1 cellular context compared by ENCODE assay signal in the genomic region with DNA sequence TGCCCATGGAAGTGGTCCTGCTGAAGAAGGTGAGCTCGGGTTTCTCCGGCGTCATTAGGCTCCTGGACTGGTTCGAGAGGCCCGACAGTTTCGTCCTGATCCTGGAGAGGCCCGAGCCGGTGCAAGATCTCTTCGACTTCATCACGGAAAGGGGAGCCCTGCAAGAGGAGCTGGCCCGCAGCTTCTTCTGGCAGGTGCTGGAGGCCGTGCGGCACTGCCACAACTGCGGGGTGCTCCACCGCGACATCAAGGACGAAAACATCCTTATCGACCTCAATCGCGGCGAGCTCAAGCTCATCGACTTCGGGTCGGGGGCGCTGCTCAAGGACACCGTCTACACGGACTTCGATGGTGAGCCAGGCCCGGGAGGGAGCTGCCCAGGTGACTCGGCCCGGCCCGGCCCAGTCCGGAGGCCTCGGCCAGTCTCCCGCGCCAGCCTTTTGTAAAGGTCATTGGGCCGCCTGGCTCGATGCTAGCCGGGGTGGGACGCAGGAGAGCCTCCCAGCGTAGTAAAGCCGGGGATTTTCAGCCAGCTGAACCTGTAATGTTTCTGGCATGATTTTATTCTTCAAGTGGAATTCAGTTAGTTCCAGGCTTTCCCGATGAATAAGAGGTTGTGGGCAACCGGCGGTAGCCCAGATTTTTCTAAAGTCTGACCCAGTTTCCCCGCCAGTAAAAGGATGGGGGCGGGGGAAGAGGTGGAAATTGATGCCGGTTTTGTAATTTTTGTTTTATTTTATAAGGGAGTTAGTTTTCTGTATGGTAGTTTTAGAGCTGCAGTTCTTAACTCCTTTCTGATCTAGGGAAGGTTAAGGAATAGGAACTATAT.
TF ChIP-seq lines count a peak whose summit lies in the region.

No MANE protein-coding gene starts in this region.

TF ChIP-seq in K562, 482 proteins besides CTCF, POLR2A, EP300 and RAD21 (continued from another document and continues in another):
- no peak for TF ChIP-seq HMGN3 (IDR thresholded peaks at IDR 0.05; ENCODE audit: borderline replicate concordance, extremely low read depth, insufficient read length, low read depth, low read length)
- peak; percentile 38 for TF ChIP-seq TAF1 (IDR thresholded peaks at IDR 0.05; ENCODE audit: control insufficient read depth, extremely low read depth, insufficient read depth, low read length, severe bottlenecking)
- peak; percentile 13; the same call in 1 of the 2 replicates for TF ChIP-seq ZNF165 (CRISPR knock-in tag; IDR thresholded peaks at IDR 0.05; ENCODE audit: borderline replicate concordance)
- no peak for TF ChIP-seq ZNF507 (tag; conservative IDR thresholded peaks at IDR 0.05)
- TF ChIP-seq HNRNPLL (IDR thresholded peaks at IDR 0.05; ENCODE audit: low read depth, low read length, poor library complexity, severe bottlenecking) = peak; percentile 24
- TF ChIP-seq ZFP36 (IDR thresholded peaks at IDR 0.05; ENCODE audit: low read depth, low read length, partially characterized antibody) = no peak
- TF ChIP-seq ZBTB7A (IDR thresholded peaks at IDR 0.05; ENCODE audit: borderline replicate concordance, control insufficient read depth, low read depth, low read length) = no peak
- no peak for TF ChIP-seq STAT5A (IDR thresholded peaks at IDR 0.05; ENCODE audit: borderline replicate concordance, low read length)
- no peak for TF ChIP-seq ILK (tag; IDR thresholded peaks at IDR 0.05; ENCODE audit: borderline replicate concordance, low read depth)
- TF ChIP-seq CBFA2T3 (IDR thresholded peaks at IDR 0.05) = no peak
- no peak for TF ChIP-seq CHCHD3 (CRISPR knock-in tag; IDR thresholded peaks at IDR 0.05)
- TF ChIP-seq HLTF (IDR thresholded peaks at IDR 0.05) = no peak
- TF ChIP-seq ZBTB43 (CRISPR knock-in tag; IDR thresholded peaks at IDR 0.05) = no peak
- no peak for TF ChIP-seq ZNF217 (CRISPR knock-in tag; IDR thresholded peaks at IDR 0.05)
- TF ChIP-seq NUFIP1 (IDR thresholded peaks at IDR 0.05; ENCODE audit: partially characterized antibody) = no peak
- TF ChIP-seq NFE2L1 (tag; IDR thresholded peaks at IDR 0.05; ENCODE audit: borderline replicate concordance, low read depth) = no peak
- no peak for TF ChIP-seq NR2C1 (IDR thresholded peaks at IDR 0.05)
- TF ChIP-seq NR2C1 (tag; IDR thresholded peaks at IDR 0.05) = no peak
- TF ChIP-seq ZKSCAN8 (CRISPR knock-in tag; IDR thresholded peaks at IDR 0.05) = no peak
- TF ChIP-seq ZNF644 (tag; IDR thresholded peaks at IDR 0.05; ENCODE audit: low read depth) = no peak
- TF ChIP-seq, protein P1, sequence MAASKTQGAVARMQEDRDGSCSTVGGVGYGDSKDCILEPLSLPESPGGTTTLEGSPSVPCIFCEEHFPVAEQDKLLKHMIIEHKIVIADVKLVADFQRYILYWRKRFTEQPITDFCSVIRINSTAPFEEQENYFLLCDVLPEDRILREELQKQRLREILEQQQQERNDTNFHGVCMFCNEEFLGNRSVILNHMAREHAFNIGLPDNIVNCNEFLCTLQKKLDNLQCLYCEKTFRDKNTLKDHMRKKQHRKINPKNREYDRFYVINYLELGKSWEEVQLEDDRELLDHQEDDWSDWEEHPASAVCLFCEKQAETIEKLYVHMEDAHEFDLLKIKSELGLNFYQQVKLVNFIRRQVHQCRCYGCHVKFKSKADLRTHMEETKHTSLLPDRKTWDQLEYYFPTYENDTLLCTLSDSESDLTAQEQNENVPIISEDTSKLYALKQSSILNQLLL (CRISPR knock-in tag; IDR thresholded peaks at IDR 0.05; ENCODE audit: borderline replicate concordance) = no peak
- no peak; the same call in 1 of the 2 replicates for TF ChIP-seq PHF8 (IDR thresholded peaks at IDR 0.05; ENCODE audit: borderline replicate concordance, low read length)
- TF ChIP-seq ZNF316 (IDR thresholded peaks at IDR 0.05) = no peak
- TF ChIP-seq ZKSCAN3 (CRISPR knock-in tag; IDR thresholded peaks at IDR 0.05) = no peak
- TF ChIP-seq HMG20A (CRISPR knock-in tag; conservative IDR thresholded peaks at IDR 0.05) = no peak
- TF ChIP-seq NFIC (IDR thresholded peaks at IDR 0.05) = no peak
- peak; percentile 74; the same call in 1 of the 2 replicates for TF ChIP-seq PHTF2 (CRISPR knock-in tag; IDR thresholded peaks at IDR 0.05)
- no peak for TF ChIP-seq ZNF717 (CRISPR knock-in tag; IDR thresholded peaks at IDR 0.05)
- no peak for TF ChIP-seq TRIM28 (IDR thresholded peaks at IDR 0.05)
- TF ChIP-seq ZNF140 (CRISPR knock-in tag; IDR thresholded peaks at IDR 0.05) = no peak
- no peak for TF ChIP-seq ZHX1 (conservative IDR thresholded peaks at IDR 0.05; ENCODE audit: low read length)
- no peak for TF ChIP-seq KLF1 (tag; IDR thresholded peaks at IDR 0.05)
- no peak for TF ChIP-seq SMARCE1 (IDR thresholded peaks at IDR 0.05)
- no peak for TF ChIP-seq FUS (optimal IDR thresholded peaks at IDR 0.05; ENCODE audit: low read depth, low read length)
- TF ChIP-seq, protein P2, sequence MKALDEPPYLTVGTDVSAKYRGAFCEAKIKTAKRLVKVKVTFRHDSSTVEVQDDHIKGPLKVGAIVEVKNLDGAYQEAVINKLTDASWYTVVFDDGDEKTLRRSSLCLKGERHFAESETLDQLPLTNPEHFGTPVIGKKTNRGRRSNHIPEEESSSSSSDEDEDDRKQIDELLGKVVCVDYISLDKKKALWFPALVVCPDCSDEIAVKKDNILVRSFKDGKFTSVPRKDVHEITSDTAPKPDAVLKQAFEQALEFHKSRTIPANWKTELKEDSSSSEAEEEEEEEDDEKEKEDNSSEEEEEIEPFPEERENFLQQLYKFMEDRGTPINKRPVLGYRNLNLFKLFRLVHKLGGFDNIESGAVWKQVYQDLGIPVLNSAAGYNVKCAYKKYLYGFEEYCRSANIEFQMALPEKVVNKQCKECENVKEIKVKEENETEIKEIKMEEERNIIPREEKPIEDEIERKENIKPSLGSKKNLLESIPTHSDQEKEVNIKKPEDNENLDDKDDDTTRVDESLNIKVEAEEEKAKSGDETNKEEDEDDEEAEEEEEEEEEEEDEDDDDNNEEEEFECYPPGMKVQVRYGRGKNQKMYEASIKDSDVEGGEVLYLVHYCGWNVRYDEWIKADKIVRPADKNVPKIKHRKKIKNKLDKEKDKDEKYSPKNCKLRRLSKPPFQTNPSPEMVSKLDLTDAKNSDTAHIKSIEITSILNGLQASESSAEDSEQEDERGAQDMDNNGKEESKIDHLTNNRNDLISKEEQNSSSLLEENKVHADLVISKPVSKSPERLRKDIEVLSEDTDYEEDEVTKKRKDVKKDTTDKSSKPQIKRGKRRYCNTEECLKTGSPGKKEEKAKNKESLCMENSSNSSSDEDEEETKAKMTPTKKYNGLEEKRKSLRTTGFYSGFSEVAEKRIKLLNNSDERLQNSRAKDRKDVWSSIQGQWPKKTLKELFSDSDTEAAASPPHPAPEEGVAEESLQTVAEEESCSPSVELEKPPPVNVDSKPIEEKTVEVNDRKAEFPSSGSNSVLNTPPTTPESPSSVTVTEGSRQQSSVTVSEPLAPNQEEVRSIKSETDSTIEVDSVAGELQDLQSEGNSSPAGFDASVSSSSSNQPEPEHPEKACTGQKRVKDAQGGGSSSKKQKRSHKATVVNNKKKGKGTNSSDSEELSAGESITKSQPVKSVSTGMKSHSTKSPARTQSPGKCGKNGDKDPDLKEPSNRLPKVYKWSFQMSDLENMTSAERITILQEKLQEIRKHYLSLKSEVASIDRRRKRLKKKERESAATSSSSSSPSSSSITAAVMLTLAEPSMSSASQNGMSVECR (CRISPR knock-in tag; IDR thresholded peaks at IDR 0.05) = peak; percentile 36; the same call in 1 of the 2 replicates
- TF ChIP-seq HEY1 (CRISPR knock-in tag; IDR thresholded peaks at IDR 0.05; ENCODE audit: borderline replicate concordance) = peak; percentile 83
- no peak for TF ChIP-seq ZBTB1 (CRISPR knock-in tag; IDR thresholded peaks at IDR 0.05; ENCODE audit: borderline replicate concordance, low read depth)
- no peak; the same call in 1 of the 2 replicates for TF ChIP-seq RB1 (IDR thresholded peaks at IDR 0.05; ENCODE audit: low read depth)
- TF ChIP-seq ZNF57 (CRISPR knock-in tag; IDR thresholded peaks at IDR 0.05) = no peak
- no peak for TF ChIP-seq HNRNPL (IDR thresholded peaks at IDR 0.05; ENCODE audit: low read depth, low read length)
- no peak for TF ChIP-seq EWSR1 (IDR thresholded peaks at IDR 0.05; ENCODE audit: borderline replicate concordance, low read depth, partially characterized antibody)
- no peak for TF ChIP-seq SMARCC2 (IDR thresholded peaks at IDR 0.05; ENCODE audit: low read depth)
- TF ChIP-seq E2F3 (CRISPR knock-in tag; IDR thresholded peaks at IDR 0.05) = no peak; the same call in 1 of the 2 replicates
- TF ChIP-seq ZFPM2 (CRISPR knock-in tag; IDR thresholded peaks at IDR 0.05) = no peak
- TF ChIP-seq NR2C2 (CRISPR knock-in tag; IDR thresholded peaks at IDR 0.05) = peak; percentile 58; the same call in 1 of the 2 replicates
- peak; percentile 50; the same call in 1 of the 2 replicates for TF ChIP-seq NR2C2 (tag; IDR thresholded peaks at IDR 0.05)
- peak in 1 of 2 experiments; percentile 53; a peak in 2 of 4 replicates for TF ChIP-seq SIN3A (IDR thresholded peaks at IDR 0.05; ENCODE audit: borderline replicate concordance in 2 of 2, control insufficient read depth in 1 of 2, low read depth in 2 of 2, low read length in 2 of 2)
- TF ChIP-seq, protein P3, sequence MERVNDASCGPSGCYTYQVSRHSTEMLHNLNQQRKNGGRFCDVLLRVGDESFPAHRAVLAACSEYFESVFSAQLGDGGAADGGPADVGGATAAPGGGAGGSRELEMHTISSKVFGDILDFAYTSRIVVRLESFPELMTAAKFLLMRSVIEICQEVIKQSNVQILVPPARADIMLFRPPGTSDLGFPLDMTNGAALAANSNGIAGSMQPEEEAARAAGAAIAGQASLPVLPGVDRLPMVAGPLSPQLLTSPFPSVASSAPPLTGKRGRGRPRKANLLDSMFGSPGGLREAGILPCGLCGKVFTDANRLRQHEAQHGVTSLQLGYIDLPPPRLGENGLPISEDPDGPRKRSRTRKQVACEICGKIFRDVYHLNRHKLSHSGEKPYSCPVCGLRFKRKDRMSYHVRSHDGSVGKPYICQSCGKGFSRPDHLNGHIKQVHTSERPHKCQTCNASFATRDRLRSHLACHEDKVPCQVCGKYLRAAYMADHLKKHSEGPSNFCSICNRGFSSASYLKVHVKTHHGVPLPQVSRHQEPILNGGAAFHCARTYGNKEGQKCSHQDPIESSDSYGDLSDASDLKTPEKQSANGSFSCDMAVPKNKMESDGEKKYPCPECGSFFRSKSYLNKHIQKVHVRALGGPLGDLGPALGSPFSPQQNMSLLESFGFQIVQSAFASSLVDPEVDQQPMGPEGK (CRISPR knock-in tag; IDR thresholded peaks at IDR 0.05; ENCODE audit: borderline replicate concordance) = no peak
- TF ChIP-seq, protein P4, sequence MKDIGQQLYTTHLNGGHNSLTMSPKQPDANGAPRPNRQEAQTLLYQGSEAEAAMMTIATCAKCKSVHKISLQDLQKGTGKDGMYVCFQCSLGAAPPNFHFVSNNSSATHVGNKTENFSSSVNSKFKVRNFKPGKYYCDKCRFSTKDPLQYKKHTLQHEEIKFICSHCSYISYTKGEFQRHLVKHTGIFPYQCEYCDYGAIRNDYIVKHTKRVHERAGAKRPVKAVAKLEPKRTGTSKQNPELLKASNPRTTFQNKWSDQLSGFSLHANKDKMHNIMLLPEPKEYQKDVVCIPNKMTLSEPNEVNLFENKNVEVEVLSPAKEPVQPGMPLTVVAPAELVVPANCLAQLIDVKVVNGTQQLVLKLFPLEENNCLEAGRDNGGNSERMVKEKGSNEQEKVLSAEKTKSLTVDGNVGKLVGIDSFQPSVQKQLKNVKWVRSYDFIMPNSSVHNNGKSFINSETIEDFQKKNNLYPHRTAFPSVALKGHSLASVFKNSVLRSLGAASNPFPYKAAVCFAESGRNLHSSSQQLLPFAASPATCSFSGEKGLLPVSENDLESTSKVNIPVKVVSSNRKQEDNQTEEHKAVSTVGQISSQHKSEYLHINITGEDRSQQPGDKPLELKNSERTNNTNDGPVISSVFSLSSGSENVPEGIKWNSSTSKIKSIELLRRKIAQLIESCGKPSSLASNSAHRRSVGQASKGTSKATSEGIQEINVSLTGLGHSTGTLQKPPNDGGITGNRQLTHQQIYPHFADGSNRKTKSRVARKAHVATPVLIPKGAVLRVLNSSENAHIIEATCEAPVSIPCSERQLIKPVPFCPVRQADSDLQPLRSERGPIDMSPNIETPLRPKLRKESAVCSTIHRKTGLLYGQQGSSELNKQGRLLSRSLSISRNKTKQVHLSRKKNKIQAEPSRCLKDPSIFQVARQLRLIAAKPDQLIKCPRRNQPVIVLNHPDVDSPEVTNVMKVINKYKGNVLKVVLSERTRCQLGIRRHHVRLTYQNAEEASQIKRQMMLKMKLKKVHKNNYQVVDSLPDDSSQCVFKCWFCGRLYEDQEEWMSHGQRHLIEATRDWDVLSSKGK (CRISPR knock-in tag; IDR thresholded peaks at IDR 0.05) = no peak
- no peak for TF ChIP-seq CBX3 (IDR thresholded peaks at IDR 0.05; ENCODE audit: borderline replicate concordance in 1 of 2, low read length in 2 of 2)
